In the genomic region with DNA sequence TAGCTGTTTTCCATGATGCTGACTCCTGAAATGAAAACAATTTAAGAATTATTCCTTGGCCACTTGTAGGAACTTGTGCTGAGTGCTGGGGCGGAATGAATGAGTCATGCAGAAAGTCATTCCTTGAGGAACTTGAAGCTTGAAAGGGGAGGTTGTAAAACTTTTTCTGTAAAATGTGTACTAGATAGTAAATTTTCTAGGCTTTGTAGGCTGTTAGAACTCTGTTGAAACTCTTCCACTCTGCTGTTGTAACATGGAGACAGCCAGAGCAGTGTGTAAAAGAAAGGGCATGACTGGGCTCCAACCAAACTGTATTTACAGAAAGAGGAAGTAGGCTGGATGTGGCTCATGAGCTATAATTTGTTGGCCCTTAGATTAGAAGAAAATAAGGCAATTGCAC, we compare ENCODE assay signal across 9 cellular contexts. TPM values are rescaled to one million over a fixed set of nuclear protein-coding genes. Genes with fewer than 3 reads are reported as not detected.
DNase-seq lines count a peak whose midpoint lies in the region; ATAC-seq and TF ChIP-seq lines count a peak whose summit lies in the region.
"Had no signal": no experiment of that assay in that cellular context is flagged by ENCODE, and none has a peak within 500 bp of the region (broad histone marks: within the 10 kb centered on the region; RNA-seq: fewer than 3 reads in every experiment).

No MANE protein-coding gene starts in this region.

- intact Hi-C loops in CD4-positive, alpha-beta memory T cell (cut with micrococcal nuclease): no loop called here

- TF ChIP-seq CTCF in mesothelial cell of epicardium (IDR thresholded peaks at IDR 0.05; ENCODE audit: unreplicated experiment) (no peak), MM.1S (IDR thresholded peaks at IDR 0.05; ENCODE audit: low read length) (no peak)

- H3K79me2 ChIP-seq in MM.1S (ENCODE audit: low read length): no peaks in the 10 kb centered on the region

- H3K9me3 ChIP-seq in CD4-positive, alpha-beta memory T cell (ENCODE audit: control insufficient read depth in 1 of 2, low read length in 2 of 2): no peaks in the 10 kb centered on the region
- no peaks in the 10 kb centered on the region for H3K9me3 ChIP-seq in MM.1S (replicated peaks; ENCODE audit: insufficient read depth, low read length)

- CTCF ChIA-PET in CD4-positive, alpha-beta memory T cell (lab: Charles Lee; ENCODE audit: partially characterized antibody): no interaction called here

- POLR2A ChIA-PET in CD4-positive, alpha-beta memory T cell (lab: Charles Lee; ENCODE audit: partially characterized antibody): no interaction called here

- no peaks in the 10 kb centered on the region for H3K36me3 ChIP-seq in CD4-positive, alpha-beta memory T cell (ENCODE audit: insufficient read depth, low read length)
- no peaks in the 10 kb centered on the region for H3K36me3 ChIP-seq in MM.1S (replicated peaks; ENCODE audit: insufficient read depth, low read length)

- no peak overlapping the region for H3K4me2 ChIP-seq in MM.1S (ENCODE audit: low read depth, low read length)

- no peak overlapping the region for H3K4me3 ChIP-seq in CD4-positive, alpha-beta memory T cell (ENCODE audit: low read length in 2 of 2)
- no peak overlapping the region for H3K4me3 ChIP-seq in MM.1S (ENCODE audit: low read length)

- peaks cover 3% of the 10 kb centered on the region for H3K36me3 Mint-ChIP-seq in mesothelial cell of epicardium
- H3K36me3 Mint-ChIP-seq in CD4-positive, alpha-beta memory T cell: no peaks in the 10 kb centered on the region

- peaks cover 23% of the 10 kb centered on the region for H3K9me3 Mint-ChIP-seq in mesothelial cell of epicardium
- peaks cover 0 to 10% (median 2%) of the 10 kb centered on the region in 8 donors for H3K9me3 Mint-ChIP-seq in CD4-positive, alpha-beta memory T cell

- H2AFZ ChIP-seq in MM.1S (ENCODE audit: low read length): no peak overlapping the region

- no peaks in the 10 kb centered on the region for H3F3A ChIP-seq in MM.1S (ENCODE audit: insufficient read depth, low read length)

- no peaks in the 10 kb centered on the region for H3K27me3 Mint-ChIP-seq in mesothelial cell of epicardium (ENCODE audit: low read depth)
- H3K27me3 Mint-ChIP-seq in CD4-positive, alpha-beta memory T cell: peaks cover 0 to 2% of the 10 kb centered on the region in 2 donors

- ATAC-seq in GM18909 (IDR thresholded peaks at IDR 0.05; ENCODE audit: poor library complexity, unreplicated experiment) (peak; percentile 50), GM21619 (IDR thresholded peaks at IDR 0.05; ENCODE audit: unreplicated experiment) (no peak)
- ATAC-seq: Panc1 had no signal

- H3K4me1 ChIP-seq in CD4-positive, alpha-beta memory T cell (ENCODE audit: insufficient read depth, low read length): no peaks in the 10 kb centered on the region
- no peaks in the 10 kb centered on the region for H3K4me1 ChIP-seq in MM.1S (ENCODE audit: low read length)

- H4K20me1 ChIP-seq in MM.1S (ENCODE audit: insufficient read depth, low read length): no peaks in the 10 kb centered on the region

- H3K27ac Mint-ChIP-seq in mesothelial cell of epicardium: peak overlapping the region; percentile 84
- H3K27ac Mint-ChIP-seq in CD4-positive, alpha-beta memory T cell: no peak overlapping the region

- H3K9me2 ChIP-seq in MM.1S (replicated peaks; ENCODE audit: insufficient read depth, low read length): no peaks in the 10 kb centered on the region

- peaks cover 6% of the 10 kb centered on the region for H3K4me1 Mint-ChIP-seq in mesothelial cell of epicardium
- H3K4me1 Mint-ChIP-seq in CD4-positive, alpha-beta memory T cell: no peaks in the 10 kb centered on the region

- H3K4me3 Mint-ChIP-seq in mesothelial cell of epicardium: no peak overlapping the region
- H3K4me3 Mint-ChIP-seq in CD4-positive, alpha-beta memory T cell: no peak overlapping the region

- DNase-seq in NAMALWA (ENCODE audit: low spot score): peak; percentile 26
- peak; percentile 97 for DNase-seq in dedifferentiated amniotic fluid mesenchymal stem cell (ENCODE audit: extremely low spot score)
- DNase-seq in mesothelial cell of epicardium (ENCODE audit: low spot score in 2 of 2, unreplicated experiment in 2 of 2): no peak
- no peak for DNase-seq in CD4-positive, alpha-beta memory T cell
- DNase-seq in stimulated activated CD4-positive, alpha-beta T cell treated with anti-CD3 and anti-CD28 coated beads, Interleukin-1b, Interleukin-23, amount 100 ng/mL, for 48 hours: no peak
- DNase-seq in MM.1S: no peak

- H3K27ac ChIP-seq in CD4-positive, alpha-beta memory T cell (ENCODE audit: low read depth, low read length): no peak overlapping the region
- no peak overlapping the region for H3K27ac ChIP-seq in MM.1S (ENCODE audit: low read length)

- H3K9ac ChIP-seq in MM.1S (ENCODE audit: low read length): no peak overlapping the region

- H3K27me3 ChIP-seq in CD4-positive, alpha-beta memory T cell (ENCODE audit: insufficient read depth, low read length): no peaks in the 10 kb centered on the region
- H3K27me3 ChIP-seq in MM.1S (replicated peaks; ENCODE audit: insufficient read depth, low read length): no peaks in the 10 kb centered on the region

RNA-seq across cellular contexts. Expression of a gene that starts 46.1 kb away (rescaled TPM):
- 2.6 to 4.5 TPM (median 3.3 TPM) in 3 replicates for total RNA-seq in mesothelial cell of epicardium
- not detected for total RNA-seq in CD4-positive, alpha-beta memory T cell
- not detected for polyA plus RNA-seq in CD4-positive, alpha-beta memory T cell

Comparison
In these comparisons a context has a peak if more than half of its experiments do, and no peak if none do; other contexts are left out.
1. DNase-seq: peak in NAMALWA (single experiment) and dedifferentiated amniotic fluid mesenchymal stem cell (single experiment); none in mesothelial cell of epicardium (0 of 2), CD4-positive, alpha-beta memory T cell (0 of 5), stimulated activated CD4-positive, alpha-beta T cell treated with anti-CD3 and anti-CD28 coated beads, Interleukin-1b, Interleukin-23, amount 100 ng/mL, for 48 hours (single experiment) and MM.1S (single experiment).